8 cellular contexts compared by ENCODE assay signal in the genomic region with DNA sequence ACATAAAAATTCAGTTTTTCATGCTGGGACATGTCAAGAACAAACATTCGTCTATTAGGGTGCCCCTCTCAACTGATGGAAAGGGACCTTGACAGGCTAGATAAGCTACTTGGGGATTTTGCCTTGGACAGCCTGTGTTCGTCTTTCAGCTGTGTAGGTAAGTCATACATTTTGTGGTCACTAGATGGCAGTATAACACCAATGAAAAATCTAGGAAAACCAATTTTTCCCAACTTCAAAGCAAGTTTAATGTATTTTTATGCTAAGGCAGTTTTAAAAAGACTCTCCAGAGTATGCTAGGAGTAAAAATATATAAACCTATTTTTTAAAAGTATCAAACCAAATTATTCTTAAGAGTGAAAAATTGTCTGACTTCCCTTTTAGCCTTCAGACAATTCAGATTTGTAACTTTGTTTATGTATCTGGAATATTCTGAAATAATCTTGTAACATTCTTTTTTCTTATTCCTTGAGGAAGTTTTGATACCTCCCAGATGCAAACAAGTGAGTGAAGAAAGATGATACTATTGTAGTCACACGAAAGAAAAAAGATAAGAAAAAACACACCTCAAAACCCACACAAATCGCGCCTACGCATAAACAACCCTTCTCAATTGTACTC.
DNase-seq lines count a peak whose midpoint lies in the region; ATAC-seq lines count a peak whose summit lies in the region.

No MANE protein-coding gene starts in this region.

- no peaks in the 10 kb centered on the region for H3K4me1 Mint-ChIP-seq in stimulated activated memory B cell treated with anti-CD40 and anti-IgM and Interleukin-4, amounts not matched to agents 10 μg/mL and 1 μg/mL and 100 μg/mL, for 72 hours

- peaks cover 9% of the 10 kb centered on the region for H3K27me3 Mint-ChIP-seq in stimulated activated memory B cell treated with anti-CD40 and anti-IgM and Interleukin-4, amounts not matched to agents 10 μg/mL and 1 μg/mL and 100 μg/mL, for 72 hours

- 57% methylated on average over 6 of the region's 6 CpGs for WGBS in right cardiac atrium

- H3K4me3 ChIP-seq in HAP-1 (no peak overlapping the region), right cardiac atrium (ENCODE audit: low read length) (no peak overlapping the region)

- peak; percentile 50 to 57 for ATAC-seq in right cardiac atrium
- peak; percentile 42 for ATAC-seq in stimulated activated memory B cell treated with anti-CD40 and anti-IgM and Interleukin-4, amounts not matched to agents 10 μg/mL and 1 μg/mL and 100 μg/mL, for 72 hours

- no peak overlapping the region for H3K4me3 Mint-ChIP-seq in stimulated activated memory B cell treated with anti-CD40 and anti-IgM and Interleukin-4, amounts not matched to agents 10 μg/mL and 1 μg/mL and 100 μg/mL, for 72 hours

- intact Hi-C loops in right cardiac atrium (cut with DNase I), result loop anchor here (2.0 to 10.0 kb wide), 4 partner anchors 318 to 556 kb away; no protein-coding TSS in a partner anchor

- no peak overlapping the region for H3K27ac ChIP-seq in right cardiac atrium (ENCODE audit: low read length)

- H3K27me3 ChIP-seq in HAP-1 (ENCODE audit: low read depth), result no peaks in the 10 kb centered on the region; the same call in 1 of the 2 replicates
- no peaks in the 10 kb centered on the region for H3K27me3 ChIP-seq in right cardiac atrium (ENCODE audit: control insufficient read depth, insufficient read depth)

- H3K9me3 ChIP-seq in HAP-1 (no peaks in the 10 kb centered on the region), right cardiac atrium (ENCODE audit: control insufficient read depth, low read length) (no peaks in the 10 kb centered on the region)

- DNase-seq in NCI-H345 (lab: John Stamatoyannopoulos, UW), result peak; percentile 39
- no peak for DNase-seq in NCI-H345 treated with DMSO at 0.1 percent for 48 hours (lab: John Stamatoyannopoulos, UW; ENCODE audit: unreplicated experiment)
- DNase-seq in HAP-1 (ENCODE audit: low spot score in 2 of 2), result peak; percentile 17 to 32
- peak; percentile 23 for DNase-seq in NCI-H1105 (lab: John Stamatoyannopoulos, UW)
- peak; percentile 15 for DNase-seq in amniotic stem cell (lab: John Stamatoyannopoulos, UW)
- no peak for DNase-seq in right cardiac atrium
- DNase-seq in GF-D8 (lab: John Stamatoyannopoulos, UW), result no peak

- in situ Hi-C loops in HAP-1 (cut with MboI; ENCODE audit: low sequenced_read_pairs), result loop anchor here (10.0 to 25.0 kb wide), 2 partner anchors 558 to 1050 kb away; no protein-coding TSS in a partner anchor

- no peaks in the 10 kb centered on the region for H3K36me3 Mint-ChIP-seq in stimulated activated memory B cell treated with anti-CD40 and anti-IgM and Interleukin-4, amounts not matched to agents 10 μg/mL and 1 μg/mL and 100 μg/mL, for 72 hours

- no peak overlapping the region for H3K27ac Mint-ChIP-seq in stimulated activated memory B cell treated with anti-CD40 and anti-IgM and Interleukin-4, amounts not matched to agents 10 μg/mL and 1 μg/mL and 100 μg/mL, for 72 hours

- peaks cover 3% of the 10 kb centered on the region; the same call in 1 of the 2 replicates for H3K4me1 ChIP-seq in HAP-1
- no peaks in the 10 kb centered on the region for H3K4me1 ChIP-seq in right cardiac atrium (ENCODE audit: control insufficient read depth, insufficient read depth, low read length)

- no peaks in the 10 kb centered on the region for H3K9me3 Mint-ChIP-seq in stimulated activated memory B cell treated with anti-CD40 and anti-IgM and Interleukin-4, amounts not matched to agents 10 μg/mL and 1 μg/mL and 100 μg/mL, for 72 hours

- H3K36me3 ChIP-seq in HAP-1 (replicated peaks), result no peaks in the 10 kb centered on the region

Comparison
In these comparisons a context has a peak if more than half of its experiments do, and no peak if none do; other contexts are left out.
1. DNase-seq: peak in NCI-H345 (single experiment), HAP-1 (2 of 2), NCI-H1105 (single experiment) and amniotic stem cell (single experiment); none in NCI-H345 treated with DMSO at 0.1 percent for 48 hours (single experiment), right cardiac atrium (0 of 3) and GF-D8 (single experiment).